9 cellular contexts compared by ENCODE assay signal in genomic region chr19:48543121-48543710, GRCh38. TPM values are rescaled to one million over a fixed set of nuclear protein-coding genes. Genes with fewer than 3 reads are reported as not detected.
A peak's percentile ranks its signal among the peaks of the same experiment; 100 is the strongest.
DNase-seq lines count a peak whose midpoint lies in the region; ATAC-seq and TF ChIP-seq lines count a peak whose summit lies in the region.
"Had no signal": no experiment of that assay in that cellular context is flagged by ENCODE, and none has a peak within 500 bp of the region (broad histone marks: within the 10 kb centered on the region; RNA-seq: fewer than 3 reads in every experiment).

No MANE protein-coding gene starts in this region.

- H3K27me3 ChIP-seq in RWPE2 (ENCODE audit: insufficient read depth, poor library complexity, severe bottlenecking), result no peaks in the 10 kb centered on the region

- H3K9me3 Mint-ChIP-seq in HFFc6, result no peaks in the 10 kb centered on the region
- H3K9me3 Mint-ChIP-seq: central memory CD8-positive, alpha-beta T cell had no signal

- H3K4me3 ChIP-seq in RWPE2 (ENCODE audit: severe bottlenecking), result no peak overlapping the region

- peak overlapping the region; percentile 22; the same call in 1 of the 2 replicates for H3K4me3 Mint-ChIP-seq in HFFc6
- H3K4me3 Mint-ChIP-seq: central memory CD8-positive, alpha-beta T cell had no signal

- no peaks in the 10 kb centered on the region for H3K36me3 Mint-ChIP-seq in HFFc6 (ENCODE audit: low read depth)

- H3K27ac ChIP-seq in RWPE2 (ENCODE audit: poor library complexity, severe bottlenecking), result peak overlapping the region; percentile 11

- H3K9me3 ChIP-seq in RWPE2 (ENCODE audit: severe bottlenecking), result no peaks in the 10 kb centered on the region

- H3K4me1 ChIP-seq in RWPE2 (ENCODE audit: insufficient read depth, poor library complexity, severe bottlenecking), result peaks cover 4% of the 10 kb centered on the region

- peak overlapping the region; percentile 42; the same call in 1 of the 2 replicates for H3K27ac Mint-ChIP-seq in HFFc6

- H3K27me3 Mint-ChIP-seq in HFFc6 (ENCODE audit: insufficient read depth), result peaks cover 2% of the 10 kb centered on the region
- H3K27me3 Mint-ChIP-seq: central memory CD8-positive, alpha-beta T cell had no signal

- TF ChIP-seq CTCF in HFFc6 (IDR thresholded peaks at IDR 0.05) (no peak), RWPE2 (IDR thresholded peaks at IDR 0.05; ENCODE audit: poor library complexity, severe bottlenecking) (no peak)

- peaks cover 19% of the 10 kb centered on the region for H3K4me1 Mint-ChIP-seq in HFFc6 (ENCODE audit: low read depth)
- H3K4me1 Mint-ChIP-seq: central memory CD8-positive, alpha-beta T cell had no signal

- peak; percentile 45 for DNase-seq in HFFc6
- peak; percentile 93 for DNase-seq in RWPE2 (ENCODE audit: low spot score)
- DNase-seq in glomerular visceral epithelial cell (ENCODE audit: extremely low spot score), result peak; percentile 79
- peak; percentile 15 for DNase-seq in stromal cell of bone marrow (ENCODE audit: low read depth)
- DNase-seq in stimulated activated naive CD4-positive, alpha-beta T cell (lab: John Stamatoyannopoulos, UW), result no peak
- no peak for DNase-seq in NCI-H1092 treated with DMSO at 0.1 percent for 48 hours (lab: John Stamatoyannopoulos, UW)
- DNase-seq in activated CD4-positive, CD25-positive, alpha-beta regulatory T cell (lab: John Stamatoyannopoulos, UW), result no peak

- ATAC-seq in RWPE2 (ENCODE audit: low read depth), result peak; percentile 93

- no peaks in the 10 kb centered on the region for H3K36me3 ChIP-seq in RWPE2 (ENCODE audit: low read depth)

RNA-seq across cellular contexts. Expression of gene SULT2B1, which starts 8.8 kb away (rescaled TPM):
- total RNA-seq in HFFc6 (2021; fragmentation: NEBNext Ultra II Directional; extraction: Animal tissue kit (Norgen Biotek cat#: 25700)), result under 1 TPM in 1 of 6 experiments, not detected in 5; 0.33 TPM
- total RNA-seq: mononuclear cell had no signal

RNA-seq across cellular contexts. Expression of gene LMTK3, which starts 31.6 kb away (rescaled TPM):
- total RNA-seq in HFFc6 (2021; fragmentation: NEBNext Ultra II Directional; extraction: Animal tissue kit (Norgen Biotek cat#: 25700)), result under 1 TPM; 0.21 to 0.88 (median 0.60) TPM

Comparison
In these comparisons a context has a peak if more than half of its experiments do, and no peak if none do; other contexts are left out.
1. DNase-seq: peak in HFFc6 (single experiment), RWPE2 (single experiment), glomerular visceral epithelial cell (single experiment) and stromal cell of bone marrow (single experiment); none in stimulated activated naive CD4-positive, alpha-beta T cell (0 of 6), NCI-H1092 treated with DMSO at 0.1 percent for 48 hours (single experiment) and activated CD4-positive, CD25-positive, alpha-beta regulatory T cell (0 of 4).